19 cellular contexts compared by ENCODE assay signal in the genomic region with DNA sequence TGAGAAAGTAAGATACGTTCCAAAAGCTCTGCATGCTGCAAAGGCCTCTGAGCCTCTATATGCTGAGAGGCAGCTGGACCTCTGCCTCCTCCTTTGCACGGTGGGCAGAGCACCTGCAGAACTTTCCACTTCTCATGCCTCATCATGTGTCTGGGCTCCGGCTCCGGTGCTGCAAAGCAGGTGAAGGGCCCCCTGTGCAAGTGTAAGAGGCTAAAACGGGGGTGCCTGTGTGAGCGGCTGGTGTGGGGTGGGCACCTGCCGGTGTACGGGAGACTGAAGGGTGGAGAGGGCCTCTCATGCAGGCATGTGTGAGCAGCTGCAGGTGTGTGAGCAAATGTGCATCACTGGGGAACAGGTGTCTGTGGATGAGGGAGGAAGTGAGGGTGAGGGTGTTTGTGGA.
DNase-seq lines count a peak whose midpoint lies in the region; ATAC-seq and TF ChIP-seq lines count a peak whose summit lies in the region.
"Had no signal": no experiment of that assay in that cellular context is flagged by ENCODE, and none has a peak within 500 bp of the region (broad histone marks: within the 10 kb centered on the region; RNA-seq: fewer than 3 reads in every experiment).

No MANE protein-coding gene starts in this region.

- no peak overlapping the region for H3K4me3 Mint-ChIP-seq in mesothelial cell of epicardium
- H3K4me3 Mint-ChIP-seq in activated naive CD8-positive, alpha-beta T cell treated with anti-CD3 and anti-CD28 coated beads for 36 hours, result no peak overlapping the region

- no peaks in the 10 kb centered on the region for H3K36me3 Mint-ChIP-seq in mesothelial cell of epicardium
- H3K36me3 Mint-ChIP-seq in activated naive CD8-positive, alpha-beta T cell treated with anti-CD3 and anti-CD28 coated beads for 36 hours, result no peaks in the 10 kb centered on the region

- no peaks in the 10 kb centered on the region for H3K27me3 Mint-ChIP-seq in mesothelial cell of epicardium (ENCODE audit: low read depth)
- peaks cover 15% of the 10 kb centered on the region for H3K27me3 Mint-ChIP-seq in activated naive CD8-positive, alpha-beta T cell treated with anti-CD3 and anti-CD28 coated beads for 36 hours

- peak; percentile 17 for DNase-seq in DMS153 (lab: John Stamatoyannopoulos, UW)
- DNase-seq in DMS153 treated with DMSO at 0.1 percent for 48 hours (lab: John Stamatoyannopoulos, UW; ENCODE audit: unreplicated experiment), result no peak
- peak; percentile 93 for DNase-seq in DMS53 treated with DMSO at 0.1 percent for 48 hours (lab: John Stamatoyannopoulos, UW; ENCODE audit: unreplicated experiment)
- DNase-seq in NCI-H345 treated with DMSO at 0.1 percent for 48 hours (lab: John Stamatoyannopoulos, UW; ENCODE audit: unreplicated experiment), result peak; percentile 38
- DNase-seq in mesothelial cell of epicardium (ENCODE audit: low spot score in 2 of 2, unreplicated experiment in 2 of 2), result no peak
- no peak for DNase-seq in activated naive CD8-positive, alpha-beta T cell treated with anti-CD3 and anti-CD28 coated beads for 36 hours
- DNase-seq: AML-193, COR-L47, DMS 273 treated with DMSO at 0.1 percent for 48 hours, NCI-H1105 treated with DMSO at 0.1 percent for 48 hours, NCI-H226, NCI-H69, PC-3, SIG-M5, T-helper 1 cell, T-helper 9 cell had no signal

- no peak for TF ChIP-seq CTCF in mesothelial cell of epicardium (IDR thresholded peaks at IDR 0.05; ENCODE audit: unreplicated experiment)

- peaks cover 42% of the 10 kb centered on the region for H3K4me1 Mint-ChIP-seq in mesothelial cell of epicardium
- H3K4me1 Mint-ChIP-seq in activated naive CD8-positive, alpha-beta T cell treated with anti-CD3 and anti-CD28 coated beads for 36 hours, result no peaks in the 10 kb centered on the region

- H3K9me3 Mint-ChIP-seq in mesothelial cell of epicardium, result peaks cover 5% of the 10 kb centered on the region
- no peaks in the 10 kb centered on the region for H3K9me3 Mint-ChIP-seq in activated naive CD8-positive, alpha-beta T cell treated with anti-CD3 and anti-CD28 coated beads for 36 hours

- peak overlapping the region; percentile 13 for H3K27ac Mint-ChIP-seq in mesothelial cell of epicardium
- H3K27ac Mint-ChIP-seq in activated naive CD8-positive, alpha-beta T cell treated with anti-CD3 and anti-CD28 coated beads for 36 hours, result no peak overlapping the region

- no peak for ATAC-seq in GM18505 (IDR thresholded peaks at IDR 0.05; ENCODE audit: unreplicated experiment)
- no peak for ATAC-seq in HG02798 (IDR thresholded peaks at IDR 0.05; ENCODE audit: poor library complexity, unreplicated experiment)
- ATAC-seq: K562, PC-3 had no signal

- TF ChIP-seq POLR2A in GM18505 (IDR thresholded peaks at IDR 0.05; ENCODE audit: borderline replicate concordance, extremely low read depth, insufficient read depth, insufficient read length), result no peak

Comparison
In these comparisons a context has a peak if more than half of its experiments do, and no peak if none do; other contexts are left out.
1. DNase-seq: peak in DMS153 (single experiment), DMS53 treated with DMSO at 0.1 percent for 48 hours (single experiment) and NCI-H345 treated with DMSO at 0.1 percent for 48 hours (single experiment); none in DMS153 treated with DMSO at 0.1 percent for 48 hours (single experiment), mesothelial cell of epicardium (0 of 2) and activated naive CD8-positive, alpha-beta T cell treated with anti-CD3 and anti-CD28 coated beads for 36 hours (single experiment).